15 cellular contexts compared by ENCODE assay signal in the genomic region with DNA sequence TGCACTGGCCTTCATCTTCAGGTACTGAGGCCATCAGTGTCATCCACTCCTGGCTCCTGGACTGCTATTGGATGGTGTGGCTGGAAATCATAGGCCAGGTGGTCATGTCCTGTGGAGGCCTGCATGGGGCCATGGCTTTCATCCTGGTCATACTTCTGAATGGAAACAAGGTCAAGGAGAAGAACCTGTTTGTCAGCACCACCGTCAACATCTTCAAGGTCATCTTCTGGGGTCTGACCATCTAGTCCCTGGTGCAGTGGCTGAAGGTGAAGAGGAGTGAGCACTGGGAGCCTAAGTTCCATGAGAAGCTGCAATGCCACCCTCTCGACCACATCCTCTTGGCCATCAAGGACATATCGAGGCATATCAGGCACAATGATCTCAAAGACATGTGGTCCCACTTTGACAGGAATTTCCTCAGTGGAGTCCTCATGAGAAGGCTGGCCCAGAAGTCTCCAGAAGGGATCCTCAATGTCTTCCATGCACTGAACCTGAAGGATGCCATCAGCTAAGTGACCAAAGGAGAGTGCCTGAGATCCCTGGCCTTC.
DNase-seq lines count a peak whose midpoint lies in the region; ATAC-seq, FAIRE-seq and TF ChIP-seq lines count a peak whose summit lies in the region.
"Had no signal": no experiment of that assay in that cellular context is flagged by ENCODE, and none has a peak within 500 bp of the region (broad histone marks: within the 10 kb centered on the region; RNA-seq: fewer than 3 reads in every experiment).

No MANE protein-coding gene starts in this region.

- no peak overlapping the region for H2BK15ac ChIP-seq in H9 (ENCODE audit: low read depth, low read length)

- intact Hi-C loops in K562 (cut with micrococcal nuclease) = no loop called here

- TF ChIP-seq POLR2A in K562 (conservative IDR thresholded peaks at IDR 0.05) = no peak

- TF ChIP-seq CTCF in H9 (conservative IDR thresholded peaks at IDR 0.05) = no peak
- no peak for TF ChIP-seq CTCF in K562 (IDR thresholded peaks at IDR 0.05 in 2 of 3, conservative IDR thresholded peaks at IDR 0.05 in 1 of 3; ENCODE audit: insufficient read depth in 2 of 3, low read depth in 1 of 3, low read length in 3 of 3)
- no peak for TF ChIP-seq CTCF in type B pancreatic cell (conservative IDR thresholded peaks at IDR 0.05)

- FAIRE-seq in K562 (lab: Jason Lieb, UNC) = no peak
- FAIRE-seq: A549, GM12878, GM18507 had no signal

- H3K9ac ChIP-seq in H9 (ENCODE audit: extremely low read depth, insufficient read length, low read length) (no peak overlapping the region), K562 (ENCODE audit: insufficient read depth in 1 of 2, low read depth in 2 of 2, low read length in 2 of 2) (peak overlapping the region in 1 of 2 experiments; percentile 78; a peak in 1 of 4 replicates)
- H3K9ac ChIP-seq: GM23248 had no signal

- peaks cover 5% of the 10 kb centered on the region for H3K9me1 ChIP-seq in K562 (ENCODE audit: control insufficient read depth, insufficient read depth, low read length)

- no peak overlapping the region for H3K56ac ChIP-seq in H9 (ENCODE audit: insufficient read length, low read depth, low read length)

- H3K4me1 Mint-ChIP-seq in H9 = 0 out of 4 replicates have a peak, but pooled peaks cover 2 to 5% of the 10 kb centered on the region in 2 experiments
- H3K4me1 Mint-ChIP-seq in type B pancreatic cell (ENCODE audit: unreplicated experiment) = no peaks in the 10 kb centered on the region
- H3K4me1 Mint-ChIP-seq: CD4-positive, alpha-beta memory T cell had no signal

- no peak overlapping the region for H3K4me3 ChIP-seq in K562
- H3K4me3 ChIP-seq: A549, GM12878, GM23248 had no signal

- H3K27ac Mint-ChIP-seq in H9 = no peak overlapping the region
- H3K27ac Mint-ChIP-seq in type B pancreatic cell = no peak overlapping the region
- H3K27ac Mint-ChIP-seq: CD4-positive, alpha-beta memory T cell had no signal

- ATAC-seq in K562 (no peak), HG03521 (IDR thresholded peaks at IDR 0.05; ENCODE audit: unreplicated experiment) (no peak)
- ATAC-seq: A549, GM12878 had no signal

- H3T11ph ChIP-seq in H9 (ENCODE audit: low read length) = no peak overlapping the region

- H4K91ac ChIP-seq in H9 (ENCODE audit: insufficient read length, low read depth, low read length) = no peak overlapping the region

- peaks cover 8% of the 10 kb centered on the region; the same call in 1 of the 3 replicates for H3K36me3 ChIP-seq in K562 (ENCODE audit: control insufficient read depth, insufficient read depth, low read length)
- H3K36me3 ChIP-seq: BE2C had no signal

- POLR2A ChIA-PET in K562 (lab: Yijun Ruan, JAX) = interaction anchor here (0.6 to 1.8 kb wide), 9 partner anchors 9 to 380 kb away, joined by 3 to 11 read pairs (median 5); no protein-coding TSS in a partner anchor

- H2BK20ac ChIP-seq in H9 (ENCODE audit: low read depth, low read length, poor library complexity, severe bottlenecking) = no peak overlapping the region

- no peak overlapping the region for H3K18ac ChIP-seq in H9 (ENCODE audit: insufficient read length, low read depth, low read length)

- H3K4me3 Mint-ChIP-seq in H9 (no peak overlapping the region), type B pancreatic cell (no peak overlapping the region)
- H3K4me3 Mint-ChIP-seq: CD4-positive, alpha-beta memory T cell had no signal

- no peak overlapping the region for H2BK12ac ChIP-seq in H9 (ENCODE audit: insufficient read length, low read depth, low read length)

- in situ Hi-C loops in K562 (cut with MboI) = no loop called here

- H2BK120ac ChIP-seq in H9 (ENCODE audit: low read depth, low read length, poor library complexity, severe bottlenecking) = no peak overlapping the region

- no peak for TF ChIP-seq EP300 in K562 (IDR thresholded peaks at IDR 0.05; ENCODE audit: low read length)

- H3K27ac ChIP-seq in H9 (ENCODE audit: insufficient read length, low read depth, low read length) (no peak overlapping the region), K562 (ENCODE audit: extremely low read depth, low read depth, low read length) (no peak overlapping the region)
- H3K27ac ChIP-seq: A549, C4-2B, GM23248 had no signal

- no peak overlapping the region for H3K14ac ChIP-seq in H9 (ENCODE audit: insufficient read depth, low read length)

- H3K4me2 ChIP-seq in H9 (ENCODE audit: insufficient read depth, insufficient read length, low read length) = no peak overlapping the region
- no peak overlapping the region for H3K4me2 ChIP-seq in K562 (ENCODE audit: insufficient read depth, low read length)
- H3K4me2 ChIP-seq: A549 had no signal

- no peak overlapping the region for H4K8ac ChIP-seq in H9 (replicated peaks; ENCODE audit: insufficient read length, low read depth, low read length)

- no peak for TF ChIP-seq RAD21 in K562 (CRISPR knock-in tag; conservative IDR thresholded peaks at IDR 0.05 in 1 of 2, IDR thresholded peaks at IDR 0.05 in 1 of 2)

- no peak overlapping the region for H2BK5ac ChIP-seq in H9 (ENCODE audit: insufficient read length, low read length)

- H4K20me1 ChIP-seq in H9 (ENCODE audit: control insufficient read depth, insufficient read depth, insufficient read length) = no peaks in the 10 kb centered on the region
- peaks cover 17% of the 10 kb centered on the region; the same call in 1 of the 2 replicates for H4K20me1 ChIP-seq in K562 (replicated peaks; ENCODE audit: control insufficient read depth, insufficient read depth, low read length)

- no peak overlapping the region for H2AK5ac ChIP-seq in H9 (ENCODE audit: insufficient read length, low read length)

- H3K4me1 ChIP-seq in H9 (ENCODE audit: insufficient read depth, low read length) (no peaks in the 10 kb centered on the region), K562 (replicated peaks in 1 of 2; ENCODE audit: control insufficient read depth in 2 of 2, insufficient read depth in 2 of 2, low read length in 2 of 2) (peaks cover 0 to 9% of the 10 kb centered on the region in 2 experiments; a peak in 3 of 5 replicates)
- H3K4me1 ChIP-seq: A549, BE2C had no signal

- H3K9me3 ChIP-seq in H9 (ENCODE audit: control insufficient read depth, low read depth, low read length) (no peaks in the 10 kb centered on the region), K562 (replicated peaks; ENCODE audit: control insufficient read depth, insufficient read depth, low read depth, low read length) (no peaks in the 10 kb centered on the region)
- H3K9me3 ChIP-seq: A549, BE2C had no signal

- CTCF ChIA-PET in K562 (lab: Yijun Ruan, JAX; ENCODE audit: low intra/inter-chr PET ratio) = interaction anchor here (0.7 kb wide), 1 partner anchor 47 kb away, joined by 3 read pairs; no protein-coding TSS in a partner anchor

- H3K4ac ChIP-seq in H9 (ENCODE audit: low read depth, low read length) = no peak overlapping the region

- H3K27me3 Mint-ChIP-seq in H9 (ENCODE audit: low read depth) (peaks cover 20% of the 10 kb centered on the region), type B pancreatic cell (peaks cover 19% of the 10 kb centered on the region)

- H3K9me3 Mint-ChIP-seq in H9 (peaks cover 0 to 3% of the 10 kb centered on the region in 2 experiments; a peak in 1 of 5 replicates), type B pancreatic cell (no peaks in the 10 kb centered on the region)
- H3K9me3 Mint-ChIP-seq: CD4-positive, alpha-beta memory T cell had no signal

- no TSS peak for BruUV-seq in K562 (replicated peaks; lab: Mats Ljungman, UMichigan)

- WGBS in H9 (ENCODE audit: extremely low coverage, insufficient read length, low lambda C conversion rate) = no CpG with 5 or more reads among the region's 3 CpGs
- WGBS in K562 (ENCODE audit: insufficient coverage, low coverage, missing lambda C conversion rate) = 3% methylated on average over 3 of the region's 3 CpGs

- H3K79me1 ChIP-seq in H9 (ENCODE audit: insufficient read depth, low read depth, low read length, poor library complexity, severe bottlenecking) = no peaks in the 10 kb centered on the region

- H3K79me2 ChIP-seq in H9 (ENCODE audit: insufficient read depth, low read length) = no peaks in the 10 kb centered on the region
- no peaks in the 10 kb centered on the region for H3K79me2 ChIP-seq in K562 (ENCODE audit: control insufficient read depth, insufficient read depth, low read length)

- no peak overlapping the region for H4K5ac ChIP-seq in H9 (ENCODE audit: insufficient read length, low read depth, low read length)

- no peaks in the 10 kb centered on the region for H3K23me2 ChIP-seq in H9 (ENCODE audit: insufficient read length, low read depth, low read length, poor library complexity, severe bottlenecking)

- DNase-seq in H9 (peak; percentile 5), K562 (ENCODE audit: extremely low read depth in 1 of 4, low spot score in 3 of 4) (peak in 1 of 4 experiments; percentile 16), mesenteric fat pad (ENCODE audit: low spot score) (peak; percentile 14), type B pancreatic cell (ENCODE audit: extremely low spot score, unreplicated experiment) (peak; percentile 29), HT-29 (ENCODE audit: low spot score) (no peak)
- DNase-seq: BE2C; CD4-positive, alpha-beta memory T cell; GM23248; H7; IMR-90 had no signal

- H3K27me3 ChIP-seq in H9 (ENCODE audit: insufficient read depth, low read length) = no peaks in the 10 kb centered on the region
- peaks cover 56 to 59% of the 10 kb centered on the region in 2 experiments; a peak in 4 of 5 replicates for H3K27me3 ChIP-seq in K562 (ENCODE audit: control insufficient read depth in 2 of 2, insufficient read depth in 2 of 2, low read length in 2 of 2)

- H3K36me3 Mint-ChIP-seq in H9 (ENCODE audit: insufficient read depth in 1 of 3, low read depth in 3 of 3) (no peaks in the 10 kb centered on the region), type B pancreatic cell (no peaks in the 10 kb centered on the region)
- H3K36me3 Mint-ChIP-seq: CD4-positive, alpha-beta memory T cell had no signal

- H2AFZ ChIP-seq in H9 (ENCODE audit: low read length) (no peak overlapping the region), K562 (ENCODE audit: low read depth, low read length) (no peak overlapping the region)
- H2AFZ ChIP-seq: GM23248 had no signal

- no peak overlapping the region for H3K23ac ChIP-seq in H9 (ENCODE audit: insufficient read length, low read depth, low read length)

TF ChIP-seq in K562, 482 proteins besides CTCF, POLR2A, EP300 and RAD21 (continues in another document):
- TF ChIP-seq SIN3A (IDR thresholded peaks at IDR 0.05; ENCODE audit: borderline replicate concordance in 2 of 2, control insufficient read depth in 1 of 2, low read depth in 2 of 2, low read length in 2 of 2) (0 out of 4 replicates have a peak, but pooled peaks of 1 of the 2 experiments have one; percentile 46), PURB (CRISPR knock-in tag; IDR thresholded peaks at IDR 0.05; ENCODE audit: low read depth) (0 out of 2 replicates have a peak, but pooled peaks have one; percentile 30), SRSF3 (IDR thresholded peaks at IDR 0.05; ENCODE audit: insufficient read depth, low read length) (no peak), ZFP1 (CRISPR knock-in tag; IDR thresholded peaks at IDR 0.05) (no peak)
